33 cellular contexts compared by ENCODE assay signal in the genomic region with DNA sequence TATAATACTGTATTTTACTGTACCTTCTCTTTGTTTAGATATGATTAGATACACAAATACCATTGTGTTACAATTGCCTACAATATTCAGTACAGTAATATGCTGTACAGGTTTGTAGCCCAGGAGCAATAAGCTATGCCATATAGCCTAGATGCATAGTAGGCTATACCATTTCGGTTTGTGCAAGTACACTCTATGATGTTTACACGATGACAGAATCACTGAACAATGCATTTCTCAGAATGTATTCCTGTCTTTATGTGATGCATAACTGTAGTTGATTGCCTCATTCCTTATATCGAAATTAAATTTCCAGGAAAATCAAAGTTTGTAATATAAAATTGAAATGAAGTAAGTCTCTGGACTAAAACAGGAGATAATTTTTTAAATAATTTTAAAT. TPM values are rescaled to one million over a fixed set of nuclear protein-coding genes. Genes with fewer than 3 reads are reported as not detected.
"Had no signal": no experiment of that assay in that cellular context is flagged by ENCODE, and none has a peak within 500 bp of the region (broad histone marks: within the 10 kb centered on the region; RNA-seq: fewer than 3 reads in every experiment).

No MANE protein-coding gene starts in this region.

- H3K36me3 ChIP-seq: colonic mucosa, esophagus squamous epithelium, heart right ventricle, left lung, prostate gland, right atrium auricular region, sigmoid colon, suprapubic skin, transverse colon, upper lobe of right lung, uterus had no signal

- DNase-seq: colonic mucosa; effector memory CD4-positive, alpha-beta T cell; erythroblast; esophagus squamous epithelium; foreskin melanocyte; glutamatergic neuron; heart right ventricle; hippocampal formation; left cardiac atrium; left lung; mesenchymal stem cell; mucosa of descending colon; naive B cell; sigmoid colon; stimulated activated CD4-positive, alpha-beta T cell treated with anti-CD3 and anti-CD28 coated beads, Interleukin-2, amount 100 ng/mL, for 24 hours; stimulated activated CD4-positive, alpha-beta T cell treated with anti-CD3 and anti-CD28 coated beads, Interleukin-4, amount 100 ng/mL, for 24 hours; stimulated activated naive CD8-positive, alpha-beta T cell treated with anti-CD3 and anti-CD28 coated beads, Interleukin-15, Interleukin-2, amounts not matched to agents 100 U/mL and 50 U/mL, for 24 hours; transverse colon; upper lobe of right lung; uterus had no signal

- H3K27me3 ChIP-seq: colonic mucosa, esophagus squamous epithelium, left lung, right atrium auricular region, sigmoid colon, suprapubic skin, transverse colon, upper lobe of right lung, uterus had no signal

- H3K4me3 ChIP-seq: colonic mucosa, esophagus squamous epithelium, heart right ventricle, left lung, mucosa of descending colon, prostate gland, right atrium auricular region, sigmoid colon, suprapubic skin, transverse colon, upper lobe of right lung, uterus had no signal

- H3K9me3 ChIP-seq: colonic mucosa, esophagus squamous epithelium, heart right ventricle, left lung, mucosa of descending colon, prostate gland, right atrium auricular region, sigmoid colon, suprapubic skin, transverse colon, upper lobe of right lung, uterus had no signal

- H3K4me1 ChIP-seq: colonic mucosa, esophagus squamous epithelium, heart right ventricle, left lung, prostate gland, right atrium auricular region, sigmoid colon, suprapubic skin, transverse colon, upper lobe of right lung, uterus had no signal

- ATAC-seq: heart right ventricle; left cardiac atrium; left lung; mucosa of descending colon; natural killer cell treated with Interleukin-12 subunit alpha and Interleukin-12 subunit beta and Interleukin-15 and Interleukin-18, amount 100 ng/mL, for 72 hours; stimulated activated memory B cell treated with anti-CD40 and anti-IgM and Interleukin-4, amounts not matched to agents 10 μg/mL and 1 μg/mL and 100 μg/mL, for 72 hours; stimulated activated naive CD8-positive, alpha-beta T cell treated with anti-CD3 and anti-CD28 coated beads, Interleukin-15, Interleukin-2, amounts not matched to agents 100 U/mL and 50 U/mL, for 24 hours; upper lobe of right lung had no signal

- FAIRE-seq: endothelial cell of umbilical vein, islet of Langerhans had no signal

- H3K27ac ChIP-seq: colonic mucosa, esophagus squamous epithelium, heart right ventricle, left lung, prostate gland, right atrium auricular region, sigmoid colon, suprapubic skin, transverse colon, upper lobe of right lung, uterus had no signal

RNA-seq across cellular contexts. Expression of a gene that starts 15.4 kb away (rescaled TPM):
- total RNA-seq: colonic mucosa; endothelial cell of umbilical vein; heart right ventricle; kidney epithelial cell; left cardiac atrium; lung microvascular endothelial cell; mucosa of descending colon; natural killer cell treated with Interleukin-12 subunit alpha and Interleukin-12 subunit beta and Interleukin-15 and Interleukin-18, amount 100 ng/mL, for 72 hours; neural crest cell; osteocyte; right atrium auricular region; sigmoid colon; skeletal muscle tissue; transverse colon; uterus had no signal
- polyA plus RNA-seq: endothelial cell of umbilical vein, heart right ventricle, sigmoid colon, thymus had no signal

RNA-seq across cellular contexts. Expression of a gene that starts 49.3 kb away (rescaled TPM):
- total RNA-seq: colonic mucosa; endothelial cell of umbilical vein; heart right ventricle; kidney epithelial cell; left cardiac atrium; lung microvascular endothelial cell; mucosa of descending colon; natural killer cell treated with Interleukin-12 subunit alpha and Interleukin-12 subunit beta and Interleukin-15 and Interleukin-18, amount 100 ng/mL, for 72 hours; neural crest cell; osteocyte; right atrium auricular region; sigmoid colon; skeletal muscle tissue; transverse colon; uterus had no signal
- polyA plus RNA-seq: endothelial cell of umbilical vein, heart right ventricle, sigmoid colon, thymus had no signal
